Comparison of ENCODE assay signal across 8 cellular contexts in the genomic region with DNA sequence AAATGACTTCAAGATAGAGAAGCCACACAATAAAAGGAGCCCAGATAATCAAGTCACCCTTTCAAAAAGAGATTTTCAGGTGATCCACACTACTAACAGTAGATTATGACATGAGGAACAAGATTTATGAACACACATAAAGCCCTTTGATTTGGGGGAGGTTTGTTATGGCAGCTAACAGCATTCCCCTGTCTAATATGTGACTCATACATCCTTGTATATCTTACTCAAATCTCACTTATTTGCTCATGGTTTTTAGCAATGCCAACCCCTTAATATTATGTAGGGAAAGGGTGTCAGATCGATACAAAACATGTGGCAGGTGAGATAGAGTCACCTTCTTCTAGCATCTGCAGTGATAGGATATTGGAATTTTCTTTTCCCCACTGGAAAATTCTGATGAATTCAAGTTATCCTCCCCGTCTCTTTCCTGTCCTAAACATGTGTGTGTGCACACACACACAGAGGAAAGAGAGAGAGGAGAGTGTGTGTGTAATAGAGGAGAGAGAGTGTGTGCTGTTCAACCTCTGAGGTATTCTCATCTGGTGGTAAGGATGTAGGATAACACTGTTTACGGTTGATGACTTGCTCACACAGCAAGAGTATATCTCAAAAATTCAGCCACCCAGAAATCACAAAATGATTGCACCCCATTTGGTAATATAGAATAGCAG.
A peak's percentile ranks its signal among the peaks of the same experiment; 100 is the strongest.
DNase-seq lines count a peak whose midpoint lies in the region; ATAC-seq and TF ChIP-seq lines count a peak whose summit lies in the region.

No MANE protein-coding gene starts in this region.

- CTCF ChIA-PET in HEK293T (lab: Yijun Ruan, JAX): no interaction called here

- peaks cover 10% of the 10 kb centered on the region for H3K4me1 ChIP-seq in hepatocyte (ENCODE audit: insufficient read depth)

- H3K4me3 ChIP-seq in hepatocyte: no peak overlapping the region

- TF ChIP-seq CTCF in hepatocyte (IDR thresholded peaks at IDR 0.05; ENCODE audit: poor library complexity): no peak

- no peaks in the 10 kb centered on the region for H3K27me3 ChIP-seq in hepatocyte

- H3K9me3 ChIP-seq in hepatocyte (ENCODE audit: low read depth): no peaks in the 10 kb centered on the region

- H3K79me2 ChIP-seq in hepatocyte: no peaks in the 10 kb centered on the region

- no peaks in the 10 kb centered on the region for H4K20me1 ChIP-seq in hepatocyte (ENCODE audit: insufficient read depth, poor library complexity, severe bottlenecking)

- no peak overlapping the region for H2AFZ ChIP-seq in hepatocyte

- DNase-seq in HEK293T (ENCODE audit: extremely low spot score) (no peak), NCI-H226 (peak; percentile 87), hepatocyte (ENCODE audit: low spot score) (peak; percentile 18), ecto neural progenitor cell (ENCODE audit: low spot score) (no peak), DMS 273 (lab: John Stamatoyannopoulos, UW; ENCODE audit: unreplicated experiment) (no peak), NCI-H345 treated with DMSO at 0.1 percent for 48 hours (lab: John Stamatoyannopoulos, UW; ENCODE audit: unreplicated experiment) (no peak)
- DNase-seq in stimulated activated CD4-positive, alpha-beta T cell treated with anti-CD3 and anti-CD28 coated beads, Interleukin-12 subunit alpha, Interleukin-12 subunit beta, amount 100 ng/mL, for 4 hours: no peak

- peak overlapping the region; percentile 56 for H3K27ac ChIP-seq in hepatocyte

- POLR2A ChIA-PET in HEK293T (lab: Yijun Ruan, JAX): no interaction called here

- no peaks in the 10 kb centered on the region for H3K36me3 ChIP-seq in hepatocyte (replicated peaks; ENCODE audit: insufficient read depth, low read depth)

- WGBS in hepatocyte (ENCODE audit: low lambda C conversion rate, missing lambda C conversion rate): 44% methylated on average over 3 of the region's 3 CpGs

- no peaks in the 10 kb centered on the region for H3K9me2 ChIP-seq in hepatocyte (replicated peaks; ENCODE audit: insufficient read depth)

- H3K4me2 ChIP-seq in hepatocyte: peak overlapping the region; percentile 55

- ATAC-seq in GM18502 (IDR thresholded peaks at IDR 0.05; ENCODE audit: poor library complexity, unreplicated experiment): peak; percentile 51

TF ChIP-seq in HEK293T, 16 proteins besides CTCF, POLR2A, EP300 and RAD21:
- TF ChIP-seq, protein P1, sequence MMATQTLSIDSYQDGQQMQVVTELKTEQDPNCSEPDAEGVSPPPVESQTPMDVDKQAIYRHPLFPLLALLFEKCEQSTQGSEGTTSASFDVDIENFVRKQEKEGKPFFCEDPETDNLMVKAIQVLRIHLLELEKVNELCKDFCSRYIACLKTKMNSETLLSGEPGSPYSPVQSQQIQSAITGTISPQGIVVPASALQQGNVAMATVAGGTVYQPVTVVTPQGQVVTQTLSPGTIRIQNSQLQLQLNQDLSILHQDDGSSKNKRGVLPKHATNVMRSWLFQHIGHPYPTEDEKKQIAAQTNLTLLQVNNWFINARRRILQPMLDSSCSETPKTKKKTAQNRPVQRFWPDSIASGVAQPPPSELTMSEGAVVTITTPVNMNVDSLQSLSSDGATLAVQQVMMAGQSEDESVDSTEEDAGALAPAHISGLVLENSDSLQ (IDR thresholded peaks at IDR 0.05): peak; percentile 32; the same call in 1 of the 2 replicates
- no peak for TF ChIP-seq TARDBP (IDR thresholded peaks at IDR 0.05)

Comparison
In these comparisons a context has a peak if more than half of its experiments do, and no peak if none do; other contexts are left out.
1. DNase-seq: peak in NCI-H226 (single experiment) and hepatocyte (single experiment); none in HEK293T (single experiment), stimulated activated CD4-positive, alpha-beta T cell treated with anti-CD3 and anti-CD28 coated beads, Interleukin-12 subunit alpha, Interleukin-12 subunit beta, amount 100 ng/mL, for 4 hours (single experiment), ecto neural progenitor cell (single experiment), DMS 273 (single experiment) and NCI-H345 treated with DMSO at 0.1 percent for 48 hours (single experiment).